14 cellular contexts compared by ENCODE assay signal in the genomic region with DNA sequence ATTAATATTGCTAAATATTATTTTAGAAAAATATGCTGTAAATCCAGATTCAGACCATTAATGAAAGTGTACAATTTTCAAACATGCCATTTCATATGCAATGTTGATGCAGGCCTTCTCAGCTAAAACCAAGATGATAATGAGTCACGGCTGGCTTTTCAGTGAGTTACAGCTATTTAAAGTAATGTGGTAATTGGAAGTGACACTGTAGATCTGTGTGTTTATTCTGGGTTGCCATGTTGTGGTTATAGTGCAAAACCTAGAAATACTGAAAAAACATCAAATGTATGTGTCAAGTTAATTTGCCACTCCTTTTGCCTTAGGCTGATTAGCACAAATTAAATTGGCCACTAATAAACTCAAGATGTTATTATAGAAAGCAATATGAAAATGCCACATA.
DNase-seq lines count a peak whose midpoint lies in the region; ATAC-seq and TF ChIP-seq lines count a peak whose summit lies in the region.
"Had no signal": no experiment of that assay in that cellular context is flagged by ENCODE, and none has a peak within 500 bp of the region (broad histone marks: within the 10 kb centered on the region; RNA-seq: fewer than 3 reads in every experiment).

No MANE protein-coding gene starts in this region.

- no peak overlapping the region for H2BK15ac ChIP-seq in mesendoderm (replicated peaks; ENCODE audit: low read depth)

- H4K5ac ChIP-seq in mesendoderm (ENCODE audit: low read length) = no peak overlapping the region

- no peak overlapping the region for H3K4me3 ChIP-seq in BJ (ENCODE audit: low read depth, low read length)
- no peak overlapping the region for H3K4me3 ChIP-seq in mammary epithelial cell (replicated peaks in 1 of 3; ENCODE audit: insufficient read depth in 1 of 3, low read depth in 2 of 3, low read length in 3 of 3)
- no peak overlapping the region for H3K4me3 ChIP-seq in mesendoderm (ENCODE audit: low read length)
- H3K4me3 ChIP-seq: BLaER1, mucosa of descending colon had no signal

- H3K79me2 ChIP-seq in mammary epithelial cell (ENCODE audit: insufficient read depth, low read length) (no peaks in the 10 kb centered on the region), mesendoderm (ENCODE audit: control insufficient read depth, insufficient read depth, low read length) (no peaks in the 10 kb centered on the region)

- no peak overlapping the region for H3K56ac ChIP-seq in mesendoderm (ENCODE audit: low read length)

- POLR2A ChIA-PET in BJ (lab: Charles Lee) = no interaction called here

- H3K4me1 ChIP-seq in mammary epithelial cell (ENCODE audit: insufficient read depth, low read length) (peaks cover 4% of the 10 kb centered on the region), mesendoderm (ENCODE audit: control insufficient read depth, low read depth, low read length) (peaks cover 4% of the 10 kb centered on the region)
- H3K4me1 ChIP-seq: BLaER1 had no signal

- H2AK5ac ChIP-seq in mesendoderm (ENCODE audit: low read length) = no peak overlapping the region

- intact Hi-C loops in mammary epithelial cell (cut with micrococcal nuclease) = no loop called here

- H3K9me3 ChIP-seq in mammary epithelial cell (replicated peaks; ENCODE audit: insufficient read depth, low read length) = no peaks in the 10 kb centered on the region
- H3K9me3 ChIP-seq: BLaER1, mucosa of descending colon had no signal

- H3K27ac ChIP-seq in mammary epithelial cell (ENCODE audit: insufficient read depth, low read depth, low read length) = peak overlapping the region; percentile 47
- no peak overlapping the region for H3K27ac ChIP-seq in mesendoderm (ENCODE audit: low read depth, low read length)
- H3K27ac ChIP-seq: BLaER1 had no signal

- H2BK5ac ChIP-seq in mesendoderm (ENCODE audit: low read length) = no peak overlapping the region

- DNase-seq in BJ (ENCODE audit: low read depth) (peak; percentile 62), MV-4-11 (lab: John Stamatoyannopoulos, UW) (peak; percentile 86), mammary epithelial cell (peak; percentile 60), lung microvascular endothelial cell (ENCODE audit: low read depth in 2 of 2) (peak; percentile 24 to 81), NCI-H82 (lab: John Stamatoyannopoulos, UW) (no peak), mesendoderm (no peak)
- no peak for DNase-seq in activated CD4-positive, alpha-beta T cell treated with anti-CD3 and anti-CD28 coated beads, Interleukin-2, amount 50 U/mL, for 1 hour
- DNase-seq: GOT3, mucosa of descending colon, retina, trophoblast cell had no signal

- in situ Hi-C loops in mammary epithelial cell (cut with MboI; ENCODE audit: low sequenced_read_pairs in 2 of 2) = no loop called here

- no peak overlapping the region for H3K18ac ChIP-seq in mesendoderm (ENCODE audit: low read length)

- no peaks in the 10 kb centered on the region for H3K79me1 ChIP-seq in mesendoderm (ENCODE audit: low read length)

- H4K20me1 ChIP-seq in mammary epithelial cell (ENCODE audit: insufficient read depth, low read length) = no peaks in the 10 kb centered on the region
- H4K20me1 ChIP-seq: BLaER1 had no signal

- ATAC-seq in HG02763 (IDR thresholded peaks at IDR 0.05; ENCODE audit: unreplicated experiment) = no peak
- ATAC-seq: mucosa of descending colon, Panc1 had no signal

- 27% methylated on average over 1 of the region's 1 CpG for WGBS in mammary epithelial cell (ENCODE audit: low coverage, missing lambda C conversion rate)
- no CpG with 5 or more reads among the region's 1 CpG for WGBS in mesendoderm (ENCODE audit: extremely low coverage, insufficient coverage, low lambda C conversion rate)

- no peak overlapping the region for H3K9ac ChIP-seq in mammary epithelial cell (ENCODE audit: insufficient read depth, low read length)
- H3K9ac ChIP-seq in mesendoderm (ENCODE audit: low read length) = no peak overlapping the region
- H3K9ac ChIP-seq: BLaER1 had no signal

- peak overlapping the region; percentile 41 for H3K4me2 ChIP-seq in mammary epithelial cell (ENCODE audit: insufficient read depth, low read depth, low read length)
- no peak overlapping the region for H3K4me2 ChIP-seq in mesendoderm (ENCODE audit: low read length)
- H3K4me2 ChIP-seq: BLaER1 had no signal

- H3K4ac ChIP-seq in mesendoderm (ENCODE audit: low read depth, low read length) = no peak overlapping the region

- dilution Hi-C loops in mammary epithelial cell (cut with HindIII; ENCODE audit: low sequenced_read_pairs) = no loop called here

- H3K27me3 ChIP-seq in BJ (ENCODE audit: control insufficient read depth, insufficient read depth, low read length) (peaks cover 2% of the 10 kb centered on the region; the same call in 1 of the 2 replicates), mammary epithelial cell (ENCODE audit: insufficient read depth, low read length) (no peaks in the 10 kb centered on the region), mesendoderm (ENCODE audit: insufficient read depth, low read length, poor library complexity) (no peaks in the 10 kb centered on the region)
- H3K27me3 ChIP-seq: BLaER1 had no signal

- TF ChIP-seq CTCF in BJ (IDR thresholded peaks at IDR 0.05; ENCODE audit: insufficient read depth, low read depth, low read length) = no peak
- TF ChIP-seq CTCF in mammary epithelial cell (conservative IDR thresholded peaks at IDR 0.05 in 1 of 2, IDR thresholded peaks at IDR 0.05 in 1 of 2; ENCODE audit: extremely low read depth in 1 of 2, insufficient read depth in 1 of 2, low read depth in 1 of 2, low read length in 2 of 2) = no peak

- H2AFZ ChIP-seq in mammary epithelial cell (ENCODE audit: low read depth, low read length) = no peak overlapping the region

- no peak overlapping the region for H4K8ac ChIP-seq in mesendoderm (ENCODE audit: low read depth, low read length)

- H3K36me3 ChIP-seq in BJ (ENCODE audit: control insufficient read depth, insufficient read depth, low read length) (no peaks in the 10 kb centered on the region), mammary epithelial cell (ENCODE audit: insufficient read depth, low read length) (no peaks in the 10 kb centered on the region), mesendoderm (ENCODE audit: control insufficient read depth, insufficient read depth, low read length) (no peaks in the 10 kb centered on the region)
- H3K36me3 ChIP-seq: BLaER1 had no signal

- BruUV-seq in mammary epithelial cell (replicated peaks; lab: Mats Ljungman, UMichigan) = no TSS peak

- H2BK120ac ChIP-seq in mesendoderm (ENCODE audit: low read depth, low read length) = no peak overlapping the region

- CTCF ChIA-PET in BJ (lab: Yijun Ruan, JAX) = no interaction called here
- CTCF ChIA-PET in mammary epithelial cell (lab: Charles Lee; ENCODE audit: low non-redundant PET) = no interaction called here

- no peak overlapping the region for H3K23ac ChIP-seq in mesendoderm (ENCODE audit: low read length)

Comparison
In these comparisons a context has a peak if more than half of its experiments do, and no peak if none do; other contexts are left out.
1. DNase-seq: peak in BJ (single experiment), MV-4-11 (single experiment), mammary epithelial cell (single experiment) and lung microvascular endothelial cell (2 of 2); none in NCI-H82 (single experiment), activated CD4-positive, alpha-beta T cell treated with anti-CD3 and anti-CD28 coated beads, Interleukin-2, amount 50 U/mL, for 1 hour (single experiment) and mesendoderm (single experiment).